In genomic region chr20:63645218-63645617, GRCh38 we compare ENCODE assay signal across 22 cellular contexts. TPM values are rescaled to one million over a fixed set of nuclear protein-coding genes. Genes with fewer than 3 reads are reported as not detected.
"Had no signal": no experiment of that assay in that cellular context is flagged by ENCODE, and none has a peak within 500 bp of the region (broad histone marks: within the 10 kb centered on the region; RNA-seq: fewer than 3 reads in every experiment).

No MANE protein-coding gene starts in this region.

- H3K9me3 Mint-ChIP-seq: naive thymus-derived CD8-positive, alpha-beta T cell; neural crest cell had no signal

- H3K27me3 Mint-ChIP-seq: naive thymus-derived CD8-positive, alpha-beta T cell had no signal

- H3K4me2 ChIP-seq: hepatocyte had no signal

- H2AFZ ChIP-seq: hepatocyte had no signal

- H3K9me3 ChIP-seq: colonic mucosa, ovary, right atrium auricular region, sigmoid colon, stomach had no signal

- H3K36me3 ChIP-seq: colonic mucosa, ovary, right atrium auricular region, sigmoid colon, stomach had no signal

- DNase-seq: colonic mucosa; dermis blood vessel endothelial cell; erythroblast; foreskin keratinocyte; head of caudate nucleus; kidney glomerular epithelial cell; mammary epithelial cell; nucleus accumbens; ovary; sigmoid colon; small intestine; stimulated activated CD4-positive, alpha-beta T cell treated with anti-CD3 and anti-CD28 coated beads, Interleukin-12 subunit alpha, Interleukin-12 subunit beta, amount 100 ng/mL, for 4 hours; stimulated activated naive CD4-positive, alpha-beta T cell; stomach; substantia nigra; trophoblast cell had no signal

- ATAC-seq: foreskin keratinocyte; left lobe of liver; naive thymus-derived CD8-positive, alpha-beta T cell had no signal

- H3K79me2 ChIP-seq: hepatocyte had no signal

- H3K4me3 ChIP-seq: colonic mucosa, hepatocyte, ovary, right atrium auricular region, sigmoid colon, stomach had no signal

- H3K27me3 ChIP-seq: colonic mucosa, foreskin keratinocyte, hepatocyte, ovary, right atrium auricular region, sigmoid colon, stomach had no signal

- H3K27ac ChIP-seq: colonic mucosa, foreskin keratinocyte, hepatocyte, ovary, right atrium auricular region, sigmoid colon, stomach had no signal

- H3K4me3 Mint-ChIP-seq: neural crest cell had no signal

RNA-seq across cellular contexts. Expression of gene TNFRSF6B, which starts 51.2 kb away (rescaled TPM):
- total RNA-seq: mononuclear cell, neural crest cell had no signal
